11 cellular contexts compared by ENCODE assay signal in genomic region chr12:111431772-111432171, GRCh38. TPM values are rescaled to one million over a fixed set of nuclear protein-coding genes. Genes with fewer than 3 reads are reported as not detected.
DNase-seq lines count a peak whose midpoint lies in the region; ATAC-seq and TF ChIP-seq lines count a peak whose summit lies in the region.
"Had no signal": no experiment of that assay in that cellular context is flagged by ENCODE, and none has a peak within 500 bp of the region (broad histone marks: within the 10 kb centered on the region; RNA-seq: fewer than 3 reads in every experiment).

No MANE protein-coding gene starts in this region.

- peaks cover 68% of the 10 kb centered on the region for H3K79me2 ChIP-seq in Karpas-422 (ENCODE audit: low read length)

- no peaks in the 10 kb centered on the region for H3K9me2 ChIP-seq in Karpas-422 (replicated peaks; ENCODE audit: insufficient read depth, low read length)

- DNase-seq in A673 (ENCODE audit: low spot score) (no peak), HAP-1 (ENCODE audit: low spot score in 2 of 2) (peak; percentile 45), body of pancreas (no peak), naive B cell (no peak), glutamatergic neuron (no peak), Karpas-422 (no peak), AG08396 (ENCODE audit: low spot score) (no peak), RPMI8226 (no peak)
- DNase-seq: anterior cingulate cortex, foreskin melanocyte, testis had no signal

- no peak for TF ChIP-seq CTCF in A673 (conservative IDR thresholded peaks at IDR 0.05; ENCODE audit: low read depth, low read length)
- no peak for TF ChIP-seq CTCF in body of pancreas (IDR thresholded peaks at IDR 0.05)
- TF ChIP-seq CTCF in glutamatergic neuron (IDR thresholded peaks at IDR 0.05; ENCODE audit: partially characterized antibody, unreplicated experiment) = no peak

- H3K9me3 ChIP-seq in A673 (ENCODE audit: low read depth, low read length, poor library complexity, severe bottlenecking) (no peaks in the 10 kb centered on the region), HAP-1 (no peaks in the 10 kb centered on the region), body of pancreas (no peaks in the 10 kb centered on the region), Karpas-422 (ENCODE audit: low read length) (no peaks in the 10 kb centered on the region)
- H3K9me3 ChIP-seq: testis had no signal

- peaks cover 9% of the 10 kb centered on the region for H3K36me3 ChIP-seq in A673 (ENCODE audit: insufficient read depth, low read length, poor library complexity, severe bottlenecking)
- H3K36me3 ChIP-seq in HAP-1 (replicated peaks) = no peaks in the 10 kb centered on the region
- no peaks in the 10 kb centered on the region for H3K36me3 ChIP-seq in body of pancreas (replicated peaks in 1 of 2; ENCODE audit: insufficient read depth in 1 of 2, low read depth in 2 of 2)
- H3K36me3 ChIP-seq in Karpas-422 (ENCODE audit: insufficient read depth, low read length) = no peaks in the 10 kb centered on the region

- H3K4me2 ChIP-seq in Karpas-422 (ENCODE audit: low read depth, low read length, poor library complexity, severe bottlenecking) = no peak overlapping the region

- H3K4me1 Mint-ChIP-seq in naive B cell (peaks cover 68 to 94% (median 89%) of the 10 kb centered on the region in 3 donors), glutamatergic neuron (ENCODE audit: low read depth, unreplicated experiment) (peaks cover 23% of the 10 kb centered on the region)

- H3K4me3 ChIP-seq in A673 (ENCODE audit: low read depth, low read length, poor library complexity, severe bottlenecking) (no peak overlapping the region), HAP-1 (no peak overlapping the region), body of pancreas (no peak overlapping the region), Karpas-422 (ENCODE audit: low read length) (no peak overlapping the region)
- H3K4me3 ChIP-seq: testis had no signal

- POLR2A ChIA-PET in A673 (lab: Charles Lee; ENCODE audit: low non-redundant PET) = interaction anchor here (1.2 kb wide), 1 partner anchor 33 kb away, joined by 7 read pairs; no protein-coding TSS in a partner anchor

- peak overlapping the region; percentile 74 for H3K27ac ChIP-seq in A673 (ENCODE audit: low read depth, low read length, poor library complexity, severe bottlenecking)
- H3K27ac ChIP-seq in body of pancreas = peak overlapping the region in 3 of 4 donors; percentile 4 to 77 (median 49)
- H3K27ac ChIP-seq in Karpas-422 (ENCODE audit: low read length) = no peak overlapping the region

- H3K27me3 Mint-ChIP-seq in naive B cell (no peaks in the 10 kb centered on the region), glutamatergic neuron (ENCODE audit: unreplicated experiment) (peaks cover 4% of the 10 kb centered on the region)

- no peak overlapping the region for H3K9ac ChIP-seq in Karpas-422 (ENCODE audit: low read length)

- H2AFZ ChIP-seq in Karpas-422 (ENCODE audit: low read length) = no peak overlapping the region

- intact Hi-C loops in A673 (cut with micrococcal nuclease; ENCODE audit: unreplicated experiment) = no loop called here
- intact Hi-C loops in body of pancreas (cut with DNase I) = no loop called here

- in situ Hi-C loops in HAP-1 (cut with MboI; ENCODE audit: low sequenced_read_pairs) = no loop called here

- BruUV-seq in A673 (replicated peaks; lab: Mats Ljungman, UMichigan) = no TSS peak

- TF ChIP-seq POLR2A in body of pancreas (IDR thresholded peaks at IDR 0.05) = no peak

- H3K9me3 Mint-ChIP-seq in naive B cell = no peaks in the 10 kb centered on the region
- peaks cover 6% of the 10 kb centered on the region for H3K9me3 Mint-ChIP-seq in glutamatergic neuron (ENCODE audit: unreplicated experiment)

- H3K4me3 Mint-ChIP-seq in naive B cell (peak overlapping the region; percentile 42 to 94 (median 86)), glutamatergic neuron (ENCODE audit: unreplicated experiment) (no peak overlapping the region)

- CTCF ChIA-PET in A673 (lab: Charles Lee) = no interaction called here

- 70 to 78% methylated on average over 6 of the region's 6 CpGs for WGBS in body of pancreas, 2 donors

- no peaks in the 10 kb centered on the region for H3K36me3 Mint-ChIP-seq in naive B cell
- no peaks in the 10 kb centered on the region for H3K36me3 Mint-ChIP-seq in glutamatergic neuron (ENCODE audit: unreplicated experiment)

- no peaks in the 10 kb centered on the region for H3K27me3 ChIP-seq in A673 (replicated peaks; ENCODE audit: insufficient read depth, low read depth, low read length, poor library complexity)
- no peaks in the 10 kb centered on the region for H3K27me3 ChIP-seq in HAP-1 (ENCODE audit: low read depth)
- no peaks in the 10 kb centered on the region for H3K27me3 ChIP-seq in body of pancreas
- H3K27me3 ChIP-seq in Karpas-422 (ENCODE audit: low read length) = no peaks in the 10 kb centered on the region
- H3K27me3 ChIP-seq: testis had no signal

- peaks cover 6% of the 10 kb centered on the region; the same call in 1 of the 2 replicates for H4K20me1 ChIP-seq in Karpas-422 (ENCODE audit: insufficient read depth, low read depth, low read length)

- H3K4me1 ChIP-seq in A673 (ENCODE audit: insufficient read depth, low read length, poor library complexity, severe bottlenecking) (peaks cover 90% of the 10 kb centered on the region), HAP-1 (peaks cover 17% of the 10 kb centered on the region), body of pancreas (peaks cover 48% of the 10 kb centered on the region), Karpas-422 (ENCODE audit: low read length) (peaks cover 51% of the 10 kb centered on the region)

- no peak for ATAC-seq in body of pancreas
- ATAC-seq in naive B cell (ENCODE audit: low read depth in 2 of 2) = no peak

- H3K27ac Mint-ChIP-seq in naive B cell (peak overlapping the region; percentile 96 to 99 (median 97)), glutamatergic neuron (ENCODE audit: unreplicated experiment) (no peak overlapping the region)

RNA-seq across cellular contexts. Expression of gene SH2B3, which starts 26.0 kb away (rescaled TPM):
- 109 and 133 TPM in 2 replicates for total RNA-seq in A673 (2021)
- total RNA-seq in body of pancreas = 10 to 100 TPM; 23.1 to 41.9 TPM
- 10 to 100 TPM in 1 of 6 donors, 1 to 10 TPM in 5; 3.6 to 10.4 (median 4.5) TPM for polyA plus RNA-seq in naive B cell (ENCODE audit: low read depth in 6 of 6)
- total RNA-seq in glutamatergic neuron (ENCODE audit: unreplicated experiment) = 18.1 TPM
- total RNA-seq in Karpas-422 (2014; rRNA removed; shearing (Covaris generic); ENCODE audit: low replicate concordance) = 16.7 and 20.8 TPM in 2 replicates

Comparison
In these comparisons a context has a peak if more than half of its experiments do, and no peak if none do; other contexts are left out.
1. DNase-seq: peak in HAP-1 (2 of 2); none in A673 (single experiment), body of pancreas (0 of 4), naive B cell (single experiment), glutamatergic neuron (single experiment), Karpas-422 (single experiment), AG08396 (single experiment) and RPMI8226 (single experiment).